Comparison of ENCODE assay signal across 11 cellular contexts in genomic region chr10:71735709-71736569, GRCh38. TPM values are rescaled to one million over a fixed set of nuclear protein-coding genes. Genes with fewer than 3 reads are reported as not detected.
DNase-seq lines count a peak whose midpoint lies in the region; ATAC-seq, FAIRE-seq and TF ChIP-seq lines count a peak whose summit lies in the region.
"Had no signal": no experiment of that assay in that cellular context is flagged by ENCODE, and none has a peak within 500 bp of the region (broad histone marks: within the 10 kb centered on the region; RNA-seq: fewer than 3 reads in every experiment).

No MANE protein-coding gene starts in this region.

- TF ChIP-seq CTCF in GM12865 (IDR thresholded peaks at IDR 0.05; ENCODE audit: insufficient read depth, low read depth, low read length, missing control alignments) (no peak), breast epithelium (IDR thresholded peaks at IDR 0.05) (no peak)

- peak; percentile 43 for DNase-seq in GM12865 (ENCODE audit: low read depth)
- DNase-seq in T-helper 22 cell (ENCODE audit: low read depth): peak; percentile 33
- DNase-seq in breast epithelium (ENCODE audit: low spot score in 2 of 2): no peak
- peak; percentile 50 for DNase-seq in small intestine
- no peak for DNase-seq in KG1 (lab: John Stamatoyannopoulos, UW)
- no peak for DNase-seq in H4 (ENCODE audit: low spot score)
- DNase-seq: amniotic stem cell, EL had no signal

- H3K4me1 ChIP-seq in breast epithelium (peaks cover 0 to 18% of the 10 kb centered on the region in 2 donors), small intestine (ENCODE audit: control insufficient read depth in 2 of 2, insufficient read depth in 1 of 2, low read depth in 1 of 2, low read length in 1 of 2) (peaks cover 3 to 4% of the 10 kb centered on the region in 2 donors)

- intact Hi-C loops in breast epithelium (cut with DNase I; ENCODE audit: low total_unique reads): no loop called here

- no peak for ATAC-seq in HG03139 (IDR thresholded peaks at IDR 0.05; ENCODE audit: unreplicated experiment)
- no peak for ATAC-seq in HG03571 (IDR thresholded peaks at IDR 0.05; ENCODE audit: unreplicated experiment)

- no peak for FAIRE-seq in small intestine (lab: Jason Lieb, UNC)

- H3K4me3 ChIP-seq in GM12865 (ENCODE audit: low read depth, low read length) (no peak overlapping the region), breast epithelium (no peak overlapping the region), small intestine (ENCODE audit: low read depth in 1 of 2, low read length in 2 of 2) (no peak overlapping the region)

- no peak for TF ChIP-seq POLR2A in breast epithelium (IDR thresholded peaks at IDR 0.05)

- peak overlapping the region; percentile 82 to 86 for H3K27ac ChIP-seq in breast epithelium
- H3K27ac ChIP-seq in small intestine (ENCODE audit: low read depth in 1 of 2, low read length in 1 of 2): peak overlapping the region; percentile 7 to 82

- H3K9me3 ChIP-seq in breast epithelium: no peaks in the 10 kb centered on the region
- H3K9me3 ChIP-seq in small intestine (ENCODE audit: control insufficient read depth, low read depth): no peaks in the 10 kb centered on the region

- H3K36me3 ChIP-seq in breast epithelium (no peaks in the 10 kb centered on the region), small intestine (ENCODE audit: control insufficient read depth in 2 of 2, insufficient read depth in 2 of 2, low read length in 2 of 2) (no peaks in the 10 kb centered on the region)

- WGBS in small intestine, 3 donors: 71 to 90% (median 74%) methylated on average over 16 of the region's 16 CpGs

- H3K27me3 ChIP-seq in breast epithelium (no peaks in the 10 kb centered on the region), small intestine (ENCODE audit: control insufficient read depth in 2 of 2, insufficient read depth in 2 of 2, low read length in 2 of 2) (no peaks in the 10 kb centered on the region)

RNA-seq across cellular contexts. Expression of gene C10orf105, which starts 16.4 kb away (rescaled TPM):
- total RNA-seq in breast epithelium: under 1 TPM in 2 of 3 donors, not detected in 1; under 0.01 to 0.29 TPM
- polyA plus RNA-seq in small intestine: under 1 TPM in 1 of 3 donors, not detected in 2; 0.06 TPM
- not detected in 2 replicates for total RNA-seq in H4 (2014; rRNA removed; shearing (Covaris generic))
- total RNA-seq: NCI-H460 had no signal

RNA-seq across cellular contexts. Expression of gene VSIR, which starts 37.4 kb away (rescaled TPM):
- 10 to 100 TPM; 33.4 to 58.7 (median 34.7) TPM for total RNA-seq in breast epithelium
- polyA plus RNA-seq in small intestine: 10 to 100 TPM; 26.6 to 58.9 (median 49.6) TPM
- total RNA-seq in H4 (2014; rRNA removed; shearing (Covaris generic)): 0.81 and 1.0 TPM in 2 replicates

Comparison
In these comparisons a context has a peak if more than half of its experiments do, and no peak if none do; other contexts are left out.
1. DNase-seq: peak in GM12865 (single experiment), T-helper 22 cell (single experiment) and small intestine (single experiment); none in breast epithelium (0 of 2), KG1 (single experiment) and H4 (single experiment).
2. RNA of gene VSIR, which starts 37.4 kb away (total RNA-seq): 33.4 to 58.7 TPM in breast epithelium; 0.81 to 1.0 TPM in H4; every median in the first group is over 10 times any median in the second.